In the genomic region with DNA sequence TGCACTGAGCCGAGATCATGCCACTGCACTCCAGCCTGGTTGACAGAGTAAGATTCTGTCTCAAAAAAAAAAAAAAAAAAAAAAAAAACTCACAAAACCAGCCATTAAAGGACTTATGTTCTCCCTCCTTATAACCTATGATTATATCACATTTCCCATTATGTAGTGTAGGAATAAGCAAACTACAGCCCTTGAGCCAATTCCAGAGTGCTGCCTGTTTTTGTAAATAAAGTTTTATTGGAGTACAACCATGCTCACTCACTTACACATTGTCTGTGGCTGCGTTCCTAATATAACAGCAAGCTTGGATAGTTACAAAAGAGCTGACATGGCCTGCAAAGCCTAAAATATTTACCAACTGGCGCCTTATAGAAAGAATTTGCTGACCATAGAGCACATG, we compare ENCODE assay signal across 1 cellular context.
TF ChIP-seq lines count a peak whose summit lies in the region.

No MANE protein-coding gene starts in this region.

TF ChIP-seq in K562, 482 proteins besides CTCF, POLR2A, EP300 and RAD21:
- TF ChIP-seq, protein P1, sequence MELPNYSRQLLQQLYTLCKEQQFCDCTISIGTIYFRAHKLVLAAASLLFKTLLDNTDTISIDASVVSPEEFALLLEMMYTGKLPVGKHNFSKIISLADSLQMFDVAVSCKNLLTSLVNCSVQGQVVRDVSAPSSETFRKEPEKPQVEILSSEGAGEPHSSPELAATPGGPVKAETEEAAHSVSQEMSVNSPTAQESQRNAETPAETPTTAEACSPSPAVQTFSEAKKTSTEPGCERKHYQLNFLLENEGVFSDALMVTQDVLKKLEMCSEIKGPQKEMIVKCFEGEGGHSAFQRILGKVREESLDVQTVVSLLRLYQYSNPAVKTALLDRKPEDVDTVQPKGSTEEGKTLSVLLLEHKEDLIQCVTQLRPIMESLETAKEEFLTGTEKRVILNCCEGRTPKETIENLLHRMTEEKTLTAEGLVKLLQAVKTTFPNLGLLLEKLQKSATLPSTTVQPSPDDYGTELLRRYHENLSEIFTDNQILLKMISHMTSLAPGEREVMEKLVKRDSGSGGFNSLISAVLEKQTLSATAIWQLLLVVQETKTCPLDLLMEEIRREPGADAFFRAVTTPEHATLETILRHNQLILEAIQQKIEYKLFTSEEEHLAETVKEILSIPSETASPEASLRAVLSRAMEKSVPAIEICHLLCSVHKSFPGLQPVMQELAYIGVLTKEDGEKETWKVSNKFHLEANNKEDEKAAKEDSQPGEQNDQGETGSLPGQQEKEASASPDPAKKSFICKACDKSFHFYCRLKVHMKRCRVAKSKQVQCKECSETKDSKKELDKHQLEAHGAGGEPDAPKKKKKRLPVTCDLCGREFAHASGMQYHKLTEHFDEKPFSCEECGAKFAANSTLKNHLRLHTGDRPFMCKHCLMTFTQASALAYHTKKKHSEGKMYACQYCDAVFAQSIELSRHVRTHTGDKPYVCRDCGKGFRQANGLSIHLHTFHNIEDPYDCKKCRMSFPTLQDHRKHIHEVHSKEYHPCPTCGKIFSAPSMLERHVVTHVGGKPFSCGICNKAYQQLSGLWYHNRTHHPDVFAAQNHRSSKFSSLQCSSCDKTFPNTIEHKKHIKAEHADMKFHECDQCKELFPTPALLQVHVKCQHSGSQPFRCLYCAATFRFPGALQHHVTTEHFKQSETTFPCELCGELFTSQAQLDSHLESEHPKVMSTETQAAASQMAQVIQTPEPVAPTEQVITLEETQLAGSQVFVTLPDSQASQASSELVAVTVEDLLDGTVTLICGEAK (IDR thresholded peaks at IDR 0.05) = peak; percentile 96
- TF ChIP-seq, protein P1 (CRISPR knock-in tag; IDR thresholded peaks at IDR 0.05) = peak; percentile 89
- TF ChIP-seq NR2C1 (IDR thresholded peaks at IDR 0.05) (no peak), NR2C1 (tag; IDR thresholded peaks at IDR 0.05) (no peak), ZNF384 (IDR thresholded peaks at IDR 0.05; ENCODE audit: low read depth, low read length) (peak; percentile 59)
